2 cellular contexts compared by ENCODE assay signal in the genomic region with DNA sequence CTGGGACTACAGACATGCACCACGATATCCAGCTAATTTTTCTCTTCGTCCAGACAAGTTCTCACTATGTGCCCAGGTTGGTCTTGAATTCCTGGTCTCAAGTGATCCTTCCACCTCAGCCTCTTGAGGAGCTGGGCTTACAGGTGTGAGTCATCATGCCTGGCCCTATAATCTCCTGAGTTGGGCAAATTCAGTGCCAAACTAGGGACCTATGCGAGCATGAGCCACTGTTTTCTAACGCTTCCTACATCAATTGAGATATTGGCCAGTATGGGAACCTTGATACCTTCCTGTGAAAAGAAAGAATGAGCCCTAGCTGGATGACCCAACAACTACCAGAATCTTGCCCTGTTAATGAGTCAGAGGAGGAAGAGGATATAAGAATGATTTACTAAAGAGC.
TF ChIP-seq lines count a peak whose summit lies in the region.

No MANE protein-coding gene starts in this region.

TF ChIP-seq in IMR-90, 13 proteins besides CTCF, POLR2A, EP300 and RAD21:
- TF ChIP-seq SMC3 (IDR thresholded peaks at IDR 0.05; ENCODE audit: low read depth, low read length) (no peak), CHD1 (IDR thresholded peaks at IDR 0.05; ENCODE audit: low read depth, low read length) (no peak), MAFK (IDR thresholded peaks at IDR 0.05; ENCODE audit: low read depth, low read length) (no peak), RFX5 (IDR thresholded peaks at IDR 0.05; ENCODE audit: low read depth, low read length) (no peak), MAZ (IDR thresholded peaks at IDR 0.05; ENCODE audit: borderline replicate concordance, low read depth, low read length) (no peak), FOS (IDR thresholded peaks at IDR 0.05; ENCODE audit: low read depth, low read length) (no peak), USF2 (IDR thresholded peaks at IDR 0.05; ENCODE audit: low read depth, low read length) (no peak), RCOR1 (IDR thresholded peaks at IDR 0.05; ENCODE audit: insufficient replicate concordance, low read length) (no peak), BHLHE40 (IDR thresholded peaks at IDR 0.05; ENCODE audit: low read depth, low read length) (no peak), CEBPB (IDR thresholded peaks at IDR 0.05; ENCODE audit: low read depth, low read length) (no peak), NFE2L2 (IDR thresholded peaks at IDR 0.05; ENCODE audit: low read depth, low read length) (no peak), MXI1 (IDR thresholded peaks at IDR 0.05; ENCODE audit: borderline replicate concordance, low read depth, low read length) (no peak), ELK1 (IDR thresholded peaks at IDR 0.05; ENCODE audit: borderline replicate concordance, low read depth, low read length) (no peak)
TF ChIP-seq in IMR-90: peak in this region for 0.

TF ChIP-seq in HepG2, 621 proteins besides CTCF, POLR2A, EP300 and RAD21:
- TF ChIP-seq RBM22 (optimal IDR thresholded peaks at IDR 0.05; ENCODE audit: low read length) (no peak), ZNF224 (CRISPR knock-in tag; IDR thresholded peaks at IDR 0.05) (no peak), PTBP1 (IDR thresholded peaks at IDR 0.05; ENCODE audit: low read depth, low read length, poor library complexity, severe bottlenecking) (no peak)
- TF ChIP-seq, protein P1, sequence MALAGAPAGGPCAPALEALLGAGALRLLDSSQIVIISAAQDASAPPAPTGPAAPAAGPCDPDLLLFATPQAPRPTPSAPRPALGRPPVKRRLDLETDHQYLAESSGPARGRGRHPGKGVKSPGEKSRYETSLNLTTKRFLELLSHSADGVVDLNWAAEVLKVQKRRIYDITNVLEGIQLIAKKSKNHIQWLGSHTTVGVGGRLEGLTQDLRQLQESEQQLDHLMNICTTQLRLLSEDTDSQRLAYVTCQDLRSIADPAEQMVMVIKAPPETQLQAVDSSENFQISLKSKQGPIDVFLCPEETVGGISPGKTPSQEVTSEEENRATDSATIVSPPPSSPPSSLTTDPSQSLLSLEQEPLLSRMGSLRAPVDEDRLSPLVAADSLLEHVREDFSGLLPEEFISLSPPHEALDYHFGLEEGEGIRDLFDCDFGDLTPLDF (CRISPR knock-in tag; IDR thresholded peaks at IDR 0.05): no peak
